1 cellular context compared by ENCODE assay signal in the genomic region with DNA sequence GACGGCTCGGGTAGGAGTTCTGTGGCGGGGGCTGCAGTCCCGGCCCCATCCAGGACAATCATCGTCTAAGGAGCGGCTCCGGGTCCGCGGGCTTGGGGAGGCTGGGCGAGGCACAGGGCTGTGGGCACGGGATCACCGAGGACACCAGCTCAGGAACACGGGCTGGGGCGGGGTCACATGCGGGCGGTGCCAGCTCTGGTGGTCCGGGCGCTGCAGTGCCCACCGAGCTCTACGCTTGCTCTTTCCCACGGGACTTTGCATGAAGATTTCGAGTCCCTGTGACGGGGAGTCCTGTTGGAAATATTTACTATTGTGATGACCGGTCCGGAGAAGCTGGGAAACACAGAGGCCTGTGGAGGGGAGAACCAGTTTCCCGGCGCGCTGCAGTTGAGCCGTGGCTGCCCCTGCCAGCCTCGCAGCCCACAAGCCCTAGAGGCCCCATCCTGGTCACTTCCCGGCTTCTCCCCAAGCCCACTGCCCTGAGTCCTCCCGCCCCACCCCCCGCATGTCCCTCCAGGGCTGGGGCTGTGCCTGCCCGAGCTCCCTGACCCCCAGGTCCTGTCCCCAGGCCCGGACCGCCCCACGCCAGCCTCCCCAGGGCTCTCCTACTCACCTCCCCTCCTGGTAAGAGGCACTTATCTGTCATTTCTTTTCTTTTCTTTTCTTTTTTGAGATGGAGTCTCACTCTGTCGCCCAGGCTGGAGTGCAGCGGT.
TF ChIP-seq lines count a peak whose summit lies in the region.

No MANE protein-coding gene starts in this region.

TF ChIP-seq in H1, 55 proteins besides CTCF, POLR2A, EP300 and RAD21:
- no peak for TF ChIP-seq NANOG (IDR thresholded peaks at IDR 0.05; ENCODE audit: insufficient read depth, low read depth, low read length, poor library complexity, severe bottlenecking)
- TF ChIP-seq SRF (IDR thresholded peaks at IDR 0.05; ENCODE audit: low read depth, low read length), result no peak
- TF ChIP-seq, protein P1, sequence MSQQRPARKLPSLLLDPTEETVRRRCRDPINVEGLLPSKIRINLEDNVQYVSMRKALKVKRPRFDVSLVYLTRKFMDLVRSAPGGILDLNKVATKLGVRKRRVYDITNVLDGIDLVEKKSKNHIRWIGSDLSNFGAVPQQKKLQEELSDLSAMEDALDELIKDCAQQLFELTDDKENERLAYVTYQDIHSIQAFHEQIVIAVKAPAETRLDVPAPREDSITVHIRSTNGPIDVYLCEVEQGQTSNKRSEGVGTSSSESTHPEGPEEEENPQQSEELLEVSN (IDR thresholded peaks at IDR 0.05), result no peak
- TF ChIP-seq CEBPB (IDR thresholded peaks at IDR 0.05; ENCODE audit: low read depth, low read length), result no peak
- TF ChIP-seq RNF2 (IDR thresholded peaks at IDR 0.05; ENCODE audit: borderline replicate concordance, low read depth, low read length, missing control alignments, poor library complexity, severe bottlenecking), result peak; percentile 9
- TF ChIP-seq EZH2 (IDR thresholded peaks at IDR 0.05; ENCODE audit: low read depth, low read length, severe bottlenecking), result peak; percentile 15
- no peak for TF ChIP-seq CHD1 (IDR thresholded peaks at IDR 0.05; ENCODE audit: low read depth, low read length)
- no peak for TF ChIP-seq TCF12 (IDR thresholded peaks at IDR 0.05; ENCODE audit: low read depth, low read length)
- TF ChIP-seq SUZ12 (IDR thresholded peaks at IDR 0.05; ENCODE audit: low read length), result peak; percentile 48; the same call in 1 of the 2 replicates
- no peak for TF ChIP-seq SIRT6 (IDR thresholded peaks at IDR 0.05; ENCODE audit: low read length)
- no peak for TF ChIP-seq KDM1A (IDR thresholded peaks at IDR 0.05; ENCODE audit: borderline replicate concordance, low read length)
- no peak for TF ChIP-seq ZNF274 (IDR thresholded peaks at IDR 0.05; ENCODE audit: borderline replicate concordance, extremely low read depth, low read length)
- TF ChIP-seq ASH2L (IDR thresholded peaks at IDR 0.05; ENCODE audit: low read length), result no peak
